21 cellular contexts compared by ENCODE assay signal in the genomic region with DNA sequence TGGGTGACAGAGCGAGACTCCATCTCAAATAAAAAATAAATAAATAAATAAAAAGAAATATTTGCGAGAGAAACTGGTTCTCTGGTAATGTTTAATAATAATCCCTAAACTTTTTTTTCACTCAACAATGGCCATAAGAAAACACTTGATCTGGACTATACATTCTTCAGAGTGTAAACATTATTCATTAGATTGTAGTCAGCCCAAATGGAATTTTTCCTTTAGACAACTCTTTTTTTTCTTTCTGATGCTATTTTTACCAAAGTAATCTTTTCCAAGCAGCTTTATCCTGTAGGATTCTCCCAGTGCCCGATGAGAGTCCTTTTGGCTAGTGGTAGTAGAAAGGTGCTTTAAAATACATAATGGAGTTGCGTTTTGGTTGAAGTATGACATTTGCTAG.
"Had no signal": no experiment of that assay in that cellular context is flagged by ENCODE, and none has a peak within 500 bp of the region (broad histone marks: within the 10 kb centered on the region; RNA-seq: fewer than 3 reads in every experiment).

No MANE protein-coding gene starts in this region.

- H3K4me3 ChIP-seq: colonic mucosa, esophagus squamous epithelium, hepatocyte, lung, testis, tibial nerve had no signal

- H3K27ac Mint-ChIP-seq: naive B cell; nephron; stimulated activated naive B cell treated with anti-CD40 and anti-IgM and Interleukin-4, amounts not matched to agents 10 μg/mL and 1 μg/mL and 100 μg/mL, for 72 hours; stimulated activated naive CD8-positive, alpha-beta T cell treated with anti-CD3 and anti-CD28 coated beads, Interleukin-15, amount 100 ng/mL, for 72 hours had no signal

- H2AFZ ChIP-seq: hepatocyte had no signal

- H3K9me3 ChIP-seq: colonic mucosa, esophagus squamous epithelium, testis, tibial nerve had no signal

- H3K4me2 ChIP-seq: hepatocyte had no signal

- H3K27ac ChIP-seq: colonic mucosa, esophagus squamous epithelium, hepatocyte, testis, tibial nerve had no signal

- H3K9me3 Mint-ChIP-seq: nephron; stimulated activated naive B cell treated with anti-CD40 and anti-IgM and Interleukin-4, amounts not matched to agents 10 μg/mL and 1 μg/mL and 100 μg/mL, for 72 hours; stimulated activated naive CD8-positive, alpha-beta T cell treated with anti-CD3 and anti-CD28 coated beads, Interleukin-15, amount 100 ng/mL, for 72 hours had no signal

- H3K36me3 Mint-ChIP-seq: naive B cell; stimulated activated naive B cell treated with anti-CD40 and anti-IgM and Interleukin-4, amounts not matched to agents 10 μg/mL and 1 μg/mL and 100 μg/mL, for 72 hours had no signal

- H3K4me1 ChIP-seq: colonic mucosa, esophagus squamous epithelium, testis had no signal

- H3K4me1 Mint-ChIP-seq: naive B cell; stimulated activated naive B cell treated with anti-CD40 and anti-IgM and Interleukin-4, amounts not matched to agents 10 μg/mL and 1 μg/mL and 100 μg/mL, for 72 hours; stimulated activated naive CD8-positive, alpha-beta T cell treated with anti-CD3 and anti-CD28 coated beads, Interleukin-15, amount 100 ng/mL, for 72 hours had no signal

- ATAC-seq: left colon; left ventricle myocardium superior; sciatic nerve; stimulated activated naive B cell treated with anti-CD40 and anti-IgM and Interleukin-4, amounts not matched to agents 10 μg/mL and 1 μg/mL and 100 μg/mL, for 72 hours; stimulated activated naive CD8-positive, alpha-beta T cell treated with anti-CD3 and anti-CD28 coated beads, Interleukin-15, amount 100 ng/mL, for 72 hours had no signal

- H3K36me3 ChIP-seq: colonic mucosa, esophagus squamous epithelium, tibial nerve had no signal

- H3K27me3 Mint-ChIP-seq: naive B cell; stimulated activated naive B cell treated with anti-CD40 and anti-IgM and Interleukin-4, amounts not matched to agents 10 μg/mL and 1 μg/mL and 100 μg/mL, for 72 hours; stimulated activated naive CD8-positive, alpha-beta T cell treated with anti-CD3 and anti-CD28 coated beads, Interleukin-15, amount 100 ng/mL, for 72 hours had no signal

- H3K27me3 ChIP-seq: colonic mucosa, esophagus squamous epithelium, hepatocyte, testis, tibial nerve had no signal

- DNase-seq: cerebellar nuclear complex; colonic mucosa; effector CD4-positive, alpha-beta T cell; esophagus squamous epithelium; foreskin fibroblast; head of caudate nucleus; left colon; left ventricle myocardium superior; mesendoderm; naive B cell; occipital lobe; stimulated activated CD4-positive, alpha-beta T cell treated with anti-CD3 and anti-CD28 coated beads, Interleukin-2, amount 100 ng/mL, for 24 hours; stimulated activated CD4-positive, alpha-beta T cell treated with anti-CD3 and anti-CD28 coated beads, Interleukin-4, amount 100 ng/mL, for 4 hours; stimulated activated naive B cell treated with anti-CD40 and anti-IgM and Interleukin-4, amounts not matched to agents 10 μg/mL and 1 μg/mL and 100 μg/mL, for 72 hours; stimulated activated naive CD8-positive, alpha-beta T cell treated with anti-CD3 and anti-CD28 coated beads, Interleukin-15, amount 100 ng/mL, for 72 hours; testis had no signal

- H3K4me3 Mint-ChIP-seq: naive B cell; nephron; stimulated activated naive B cell treated with anti-CD40 and anti-IgM and Interleukin-4, amounts not matched to agents 10 μg/mL and 1 μg/mL and 100 μg/mL, for 72 hours; stimulated activated naive CD8-positive, alpha-beta T cell treated with anti-CD3 and anti-CD28 coated beads, Interleukin-15, amount 100 ng/mL, for 72 hours had no signal
